In the genomic region with DNA sequence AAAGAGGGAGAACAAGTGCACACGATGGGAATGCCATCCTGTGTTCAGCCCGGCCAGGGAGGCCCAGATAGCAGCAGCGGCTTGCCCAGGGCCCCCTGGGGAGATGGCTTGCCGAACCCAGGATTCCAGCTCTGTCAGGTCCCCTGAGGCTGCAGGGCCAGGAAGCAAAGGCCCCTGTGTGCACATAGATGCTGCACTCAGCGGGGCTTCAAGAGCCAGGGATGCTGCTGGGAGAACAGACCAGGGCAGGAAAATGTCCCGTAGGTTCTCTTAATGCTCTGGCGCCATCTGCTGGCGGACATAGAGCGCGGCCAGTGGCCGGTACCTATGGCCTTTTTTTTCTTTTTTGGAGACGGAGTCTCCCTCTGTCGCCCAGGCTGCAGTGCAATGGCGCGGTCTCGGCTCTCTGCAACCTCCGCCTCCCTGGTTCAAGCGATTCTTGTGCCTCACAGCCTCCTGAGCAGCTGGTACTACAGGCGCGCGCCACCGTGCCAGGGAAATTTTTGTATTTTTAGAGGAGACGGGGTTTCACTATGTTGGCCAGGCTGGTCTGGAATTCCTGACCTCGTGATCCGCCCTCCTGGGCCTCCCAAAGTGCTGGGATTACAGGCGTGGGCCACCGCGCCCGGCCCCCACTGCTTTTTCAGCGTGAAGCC, we compare ENCODE assay signal across 9 cellular contexts. TPM values are rescaled to one million over a fixed set of nuclear protein-coding genes. Genes with fewer than 3 reads are reported as not detected.
DNase-seq lines count a peak whose midpoint lies in the region; ATAC-seq, FAIRE-seq and TF ChIP-seq lines count a peak whose summit lies in the region.
"Had no signal": no experiment of that assay in that cellular context is flagged by ENCODE, and none has a peak within 500 bp of the region (broad histone marks: within the 10 kb centered on the region; RNA-seq: fewer than 3 reads in every experiment).

No MANE protein-coding gene starts in this region.

- H3K9me3 ChIP-seq in right cardiac atrium (ENCODE audit: control insufficient read depth, low read length), result no peaks in the 10 kb centered on the region

- POLR2A ChIA-PET in HEK293T (lab: Yijun Ruan, JAX), result no interaction called here

- no peaks in the 10 kb centered on the region for H3K4me1 Mint-ChIP-seq in T-helper 2 cell treated with Interferon-gamma antibody and Interleukin-4, amounts not matched to agents 5 μg/mL and 100 μg/mL, for 36 hours (ENCODE audit: low read depth)

- no peak overlapping the region for H3K27ac ChIP-seq in right cardiac atrium (ENCODE audit: low read length)
- H3K27ac ChIP-seq: skin epidermis had no signal

- no peaks in the 10 kb centered on the region for H3K27me3 ChIP-seq in right cardiac atrium (ENCODE audit: control insufficient read depth, insufficient read depth)

- no peaks in the 10 kb centered on the region for H3K27me3 Mint-ChIP-seq in T-helper 2 cell treated with Interferon-gamma antibody and Interleukin-4, amounts not matched to agents 5 μg/mL and 100 μg/mL, for 36 hours (ENCODE audit: low read depth)

- FAIRE-seq in GM12891 (lab: Jason Lieb, UNC), result no peak

- H3K4me3 ChIP-seq in right cardiac atrium (ENCODE audit: low read length), result no peak overlapping the region
- H3K4me3 ChIP-seq: skin epidermis had no signal

- H3K36me3 Mint-ChIP-seq in T-helper 2 cell treated with Interferon-gamma antibody and Interleukin-4, amounts not matched to agents 5 μg/mL and 100 μg/mL, for 36 hours (ENCODE audit: low read depth), result peaks cover 19% of the 10 kb centered on the region

- no peak; the same call in 1 of the 2 replicates for TF ChIP-seq POLR2A in GM12891 (IDR thresholded peaks at IDR 0.05; ENCODE audit: low read depth, low read length)

- 51% methylated on average over 30 of the region's 30 CpGs for WGBS in right cardiac atrium

- ATAC-seq in right cardiac atrium (peak; percentile 81 to 89), sciatic nerve (peak; percentile 83), HG03196 (IDR thresholded peaks at IDR 0.05; ENCODE audit: unreplicated experiment) (no peak)

- H3K9me3 Mint-ChIP-seq in T-helper 2 cell treated with Interferon-gamma antibody and Interleukin-4, amounts not matched to agents 5 μg/mL and 100 μg/mL, for 36 hours, result no peaks in the 10 kb centered on the region

- no peak overlapping the region for H3K27ac Mint-ChIP-seq in T-helper 2 cell treated with Interferon-gamma antibody and Interleukin-4, amounts not matched to agents 5 μg/mL and 100 μg/mL, for 36 hours

- H3K4me1 ChIP-seq in right cardiac atrium (ENCODE audit: control insufficient read depth, insufficient read depth, low read length), result no peaks in the 10 kb centered on the region

- no peak overlapping the region for H3K4me3 Mint-ChIP-seq in T-helper 2 cell treated with Interferon-gamma antibody and Interleukin-4, amounts not matched to agents 5 μg/mL and 100 μg/mL, for 36 hours

- CTCF ChIA-PET in HEK293T (lab: Yijun Ruan, JAX), result interaction anchor here (0.6 to 3.2 kb wide), 4 partner anchors 18 to 656 kb away, joined by 3 to 11 read pairs (median 3); no protein-coding TSS in a partner anchor

- intact Hi-C loops in right cardiac atrium (cut with DNase I) (loop anchor here in 3 of 4 donors (2.0 to 10.0 kb wide), 3 partner anchors 82 to 90 kb away; no protein-coding TSS in a partner anchor), sciatic nerve (cut with DNase I) (loop anchor here (10.0 kb wide), 1 partner anchor 92 kb away; no protein-coding TSS in a partner anchor)

- DNase-seq in GM12891 (ENCODE audit: insufficient read length, low spot score) (peak; percentile 72), HEK293T (ENCODE audit: extremely low spot score) (peak; percentile 90), MV-4-11 (lab: John Stamatoyannopoulos, UW) (peak; percentile 55), amygdala (lab: John Stamatoyannopoulos, UW) (peak; percentile 17 to 88 (median 65)), right cardiac atrium (peak; percentile 75 to 90 (median 89)), sciatic nerve (ENCODE audit: low spot score) (peak; percentile 89)
- DNase-seq in T-helper 2 cell treated with Interferon-gamma antibody and Interleukin-4, amounts not matched to agents 5 μg/mL and 100 μg/mL, for 36 hours (ENCODE audit: low spot score), result peak; percentile 54

TF ChIP-seq in GM12891, 5 proteins besides CTCF, POLR2A, EP300 and RAD21:
- TF ChIP-seq PAX5 (IDR thresholded peaks at IDR 0.05; ENCODE audit: insufficient read depth, low read length, severe bottlenecking) (no peak), POLR2AphosphoS5 (IDR thresholded peaks at IDR 0.05; ENCODE audit: low read depth, low read length) (peak; percentile 56; the same call in 1 of the 2 replicates)
TF ChIP-seq in GM12891: peak in this region for 1.

TF ChIP-seq in HEK293T, 16 proteins besides CTCF, POLR2A, EP300 and RAD21:
- TF ChIP-seq LEF1 (IDR thresholded peaks at IDR 0.05; ENCODE audit: borderline replicate concordance), result no peak
- TF ChIP-seq ZNF384 (IDR thresholded peaks at IDR 0.05), result peak; percentile 87

RNA-seq across cellular contexts. Expression of a gene that starts 22.4 kb away (rescaled TPM):
- polyA plus RNA-seq in GM12891 (2012; ENCODE audit: low read depth, missing spikeins), result 49.0 TPM
- total RNA-seq in right cardiac atrium, result 10 to 100 TPM; 22.1 to 34.3 (median 29.1) TPM
- 10.2 TPM for polyA plus RNA-seq in right cardiac atrium
- total RNA-seq in sciatic nerve, result 48.4 TPM

RNA-seq across cellular contexts. Expression of a gene that starts 59.8 kb away (rescaled TPM):
- polyA plus RNA-seq in GM12891 (2012; ENCODE audit: low read depth, missing spikeins), result 145 TPM
- total RNA-seq in right cardiac atrium (10 to 100 TPM; 36.1 to 61.6 (median 49.1) TPM), sciatic nerve (77.7 TPM)
- 31.2 TPM for polyA plus RNA-seq in right cardiac atrium
